Comparison of ENCODE assay signal across 23 cellular contexts in the genomic region with DNA sequence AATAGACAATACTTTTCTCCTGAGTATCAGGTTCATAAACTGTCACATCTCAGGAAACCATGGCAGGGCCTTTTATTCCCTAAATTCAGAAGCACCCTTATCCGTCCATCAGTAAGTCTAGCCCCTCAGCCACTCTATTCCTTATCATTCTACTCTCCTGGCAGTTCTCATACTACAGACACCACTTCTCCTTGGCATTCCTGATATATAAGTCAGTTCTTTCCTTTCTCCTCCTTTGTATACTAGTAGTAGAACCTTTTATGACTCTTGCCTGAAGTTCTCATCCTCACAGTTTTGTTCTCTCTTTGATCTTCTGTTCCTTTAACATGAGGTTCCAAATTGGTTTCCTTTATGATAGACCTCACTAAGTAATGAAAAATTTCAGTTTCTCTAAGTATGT. TPM values are rescaled to one million over a fixed set of nuclear protein-coding genes. Genes with fewer than 3 reads are reported as not detected.
DNase-seq lines count a peak whose midpoint lies in the region; ATAC-seq, FAIRE-seq and TF ChIP-seq lines count a peak whose summit lies in the region.
"Had no signal": no experiment of that assay in that cellular context is flagged by ENCODE, and none has a peak within 500 bp of the region (broad histone marks: within the 10 kb centered on the region; RNA-seq: fewer than 3 reads in every experiment).

No MANE protein-coding gene starts in this region.

- H4K5ac ChIP-seq in IMR-90 (ENCODE audit: low read depth, low read length) = no peak overlapping the region

- in situ Hi-C loops in IMR-90 (cut with MboI; ENCODE audit: low sequenced_read_pairs) = no loop called here

- peaks cover 21% of the 10 kb centered on the region for H3K36me3 Mint-ChIP-seq in activated CD4-positive, alpha-beta T cell treated with anti-CD3 and anti-CD28 coated beads for 36 hours (ENCODE audit: low read depth)
- H3K36me3 Mint-ChIP-seq in osteocyte (ENCODE audit: unreplicated experiment) = peaks cover 49% of the 10 kb centered on the region
- H3K36me3 Mint-ChIP-seq: neural progenitor cell; stimulated activated naive B cell treated with anti-CD40 and anti-IgM and Interleukin-4, amounts not matched to agents 10 μg/mL and 1 μg/mL and 100 μg/mL, for 72 hours had no signal

- peaks cover 7% of the 10 kb centered on the region; the same call in 1 of the 2 replicates for H3K4me1 ChIP-seq in IMR-90 (ENCODE audit: control insufficient read depth, insufficient read depth, low read length)
- H3K4me1 ChIP-seq: BE2C, neural progenitor cell had no signal

- H3K27ac ChIP-seq in IMR-90 (ENCODE audit: insufficient read depth, low read length) (no peak overlapping the region), cingulate gyrus (ENCODE audit: low read depth, low read length) (peak overlapping the region; percentile 77)
- H3K27ac ChIP-seq: adrenal gland, cardiac muscle cell, esophagus squamous epithelium, neural progenitor cell, prostate gland, WERI-Rb-1 had no signal

- TF ChIP-seq CTCF in IMR-90 (conservative IDR thresholded peaks at IDR 0.05; ENCODE audit: low read depth, low read length) (no peak), osteocyte (IDR thresholded peaks at IDR 0.05) (no peak)

- H3K4ac ChIP-seq in IMR-90 (ENCODE audit: low read depth, low read length) = no peak overlapping the region

- no peak for DNase-seq in activated CD4-positive, alpha-beta T cell treated with anti-CD3 and anti-CD28 coated beads for 36 hours
- DNase-seq in activated CD4-positive, alpha-beta T cell treated with anti-CD3 and anti-CD28 coated beads for 1 hour = no peak
- DNase-seq in IMR-90 (peak; percentile 43), osteocyte (ENCODE audit: extremely low spot score, unreplicated experiment) (no peak), NCI-H345 treated with DMSO at 0.1 percent for 48 hours (lab: John Stamatoyannopoulos, UW; ENCODE audit: unreplicated experiment) (no peak), HTR-8/SVneo (ENCODE audit: insufficient read length, low spot score) (no peak)
- DNase-seq: 8988T; adrenal gland; BE2C; esophagus squamous epithelium; left colon; midbrain; NCI-H1417 treated with DMSO at 0.1 percent for 48 hours; NCI-H524; stimulated activated CD4-positive, alpha-beta T cell treated with anti-CD3 and anti-CD28 coated beads, Interleukin-2, amount 100 ng/mL, for 24 hours; stimulated activated naive B cell treated with anti-CD40 and anti-IgM and Interleukin-4, amounts not matched to agents 10 μg/mL and 1 μg/mL and 100 μg/mL, for 72 hours; WERI-Rb-1 had no signal

- intact Hi-C loops in activated CD4-positive, alpha-beta T cell treated with anti-CD3 and anti-CD28 coated beads for 36 hours (cut with DNase I, micrococcal nuclease) = loop anchor here in 1 of 2 experiments (5.0 kb wide), 2 partner anchors 50 to 80 kb away; no protein-coding TSS in a partner anchor
- intact Hi-C loops in IMR-90 (cut with micrococcal nuclease) = no loop called here

- no peak overlapping the region for H3K14ac ChIP-seq in IMR-90 (replicated peaks; ENCODE audit: low read depth, low read length)

- H3K18ac ChIP-seq in IMR-90 (ENCODE audit: low read depth, low read length) = no peak overlapping the region

- no TSS peak for BruUV-seq in IMR-90 (replicated peaks; lab: Mats Ljungman, UMichigan)

- no peak for TF ChIP-seq RAD21 in IMR-90 (IDR thresholded peaks at IDR 0.05; ENCODE audit: low read length)

- H3K27me3 ChIP-seq in IMR-90 (ENCODE audit: control insufficient read depth, insufficient read depth, low read length) = no peaks in the 10 kb centered on the region
- H3K27me3 ChIP-seq: adrenal gland, BE2C, cardiac muscle cell, esophagus squamous epithelium, neural progenitor cell had no signal

- peak overlapping the region; percentile 6 for H3K27ac Mint-ChIP-seq in activated CD4-positive, alpha-beta T cell treated with anti-CD3 and anti-CD28 coated beads for 36 hours
- peak overlapping the region; percentile 69 for H3K27ac Mint-ChIP-seq in osteocyte (ENCODE audit: unreplicated experiment)
- H3K27ac Mint-ChIP-seq: neural progenitor cell; stimulated activated naive B cell treated with anti-CD40 and anti-IgM and Interleukin-4, amounts not matched to agents 10 μg/mL and 1 μg/mL and 100 μg/mL, for 72 hours; type B pancreatic cell had no signal

- no peak overlapping the region for H2BK15ac ChIP-seq in IMR-90 (ENCODE audit: low read depth, low read length)

- no peak overlapping the region for H2BK5ac ChIP-seq in IMR-90 (ENCODE audit: low read depth, low read length, poor library complexity, severe bottlenecking)

- H4K91ac ChIP-seq in IMR-90 (ENCODE audit: insufficient read depth, low read depth, low read length) = no peak overlapping the region

- no peaks in the 10 kb centered on the region for H4K20me1 ChIP-seq in IMR-90 (ENCODE audit: insufficient read depth, low read length)

- no peak overlapping the region for H2AK5ac ChIP-seq in IMR-90 (ENCODE audit: low read depth, low read length)

- no peak for ATAC-seq in activated CD4-positive, alpha-beta T cell treated with anti-CD3 and anti-CD28 coated beads for 36 hours
- ATAC-seq in IMR-90 (ENCODE audit: low read depth) (peak; percentile 48; the same call in 1 of the 2 replicates), HG02970 (IDR thresholded peaks at IDR 0.05; ENCODE audit: low FRiP score, unreplicated experiment) (no peak)
- ATAC-seq: left colon; stimulated activated naive B cell treated with anti-CD40 and anti-IgM and Interleukin-4, amounts not matched to agents 10 μg/mL and 1 μg/mL and 100 μg/mL, for 72 hours had no signal

- no peak overlapping the region for H3K4me2 ChIP-seq in IMR-90 (ENCODE audit: low read depth, low read length)
- H3K4me2 ChIP-seq: neural progenitor cell had no signal

- H3K4me3 Mint-ChIP-seq in activated CD4-positive, alpha-beta T cell treated with anti-CD3 and anti-CD28 coated beads for 36 hours = no peak overlapping the region
- H3K4me3 Mint-ChIP-seq in osteocyte (ENCODE audit: unreplicated experiment) = no peak overlapping the region
- H3K4me3 Mint-ChIP-seq: neural progenitor cell; stimulated activated naive B cell treated with anti-CD40 and anti-IgM and Interleukin-4, amounts not matched to agents 10 μg/mL and 1 μg/mL and 100 μg/mL, for 72 hours; type B pancreatic cell had no signal

- H3K56ac ChIP-seq in IMR-90 (ENCODE audit: extremely low read depth, insufficient read depth, low read length) = no peak overlapping the region

- H3K9me3 Mint-ChIP-seq in activated CD4-positive, alpha-beta T cell treated with anti-CD3 and anti-CD28 coated beads for 36 hours (ENCODE audit: low read depth) = no peaks in the 10 kb centered on the region
- no peaks in the 10 kb centered on the region for H3K9me3 Mint-ChIP-seq in osteocyte (ENCODE audit: unreplicated experiment)
- H3K9me3 Mint-ChIP-seq: stimulated activated naive B cell treated with anti-CD40 and anti-IgM and Interleukin-4, amounts not matched to agents 10 μg/mL and 1 μg/mL and 100 μg/mL, for 72 hours had no signal

- H4K8ac ChIP-seq in IMR-90 (ENCODE audit: low read depth in 2 of 2, low read length in 2 of 2) = no peak overlapping the region

- no peak overlapping the region for H2AK9ac ChIP-seq in IMR-90 (replicated peaks; ENCODE audit: low read depth, low read length, poor library complexity)

- H3K79me1 ChIP-seq in IMR-90 (ENCODE audit: low read depth in 1 of 2, low read length in 2 of 2) = peaks cover 46 to 68% of the 10 kb centered on the region in 2 experiments

- no peak for TF ChIP-seq POLR2A in IMR-90 (IDR thresholded peaks at IDR 0.05; ENCODE audit: low read depth, low read length)

- no peaks in the 10 kb centered on the region for H3K9me3 ChIP-seq in IMR-90 (ENCODE audit: control insufficient read depth, insufficient read depth, low read length)
- H3K9me3 ChIP-seq: adrenal gland, BE2C, esophagus squamous epithelium, prostate gland had no signal

- no peak overlapping the region for H3K4me3 ChIP-seq in IMR-90 (ENCODE audit: insufficient read depth, low read depth, low read length)
- H3K4me3 ChIP-seq: adrenal gland, cardiac muscle cell, esophagus squamous epithelium, neural progenitor cell, prostate gland had no signal

- peaks cover 12% of the 10 kb centered on the region for H3K9me1 ChIP-seq in IMR-90 (ENCODE audit: insufficient read depth, low read length)

- no peaks in the 10 kb centered on the region for H3K36me3 ChIP-seq in IMR-90 (ENCODE audit: control insufficient read depth, insufficient read depth, low read length)
- H3K36me3 ChIP-seq: adrenal gland, BE2C, cardiac muscle cell, neural progenitor cell, prostate gland, WERI-Rb-1 had no signal

- no peak overlapping the region for H2BK20ac ChIP-seq in IMR-90 (ENCODE audit: low read depth, low read length)

- CTCF ChIA-PET in activated CD4-positive, alpha-beta T cell treated with anti-CD3 and anti-CD28 coated beads for 36 hours (lab: Charles Lee) = no interaction called here
- CTCF ChIA-PET in IMR-90 (lab: Yijun Ruan, JAX) = no interaction called here

- H3K4me1 Mint-ChIP-seq in activated CD4-positive, alpha-beta T cell treated with anti-CD3 and anti-CD28 coated beads for 36 hours = peaks cover 62% of the 10 kb centered on the region
- H3K4me1 Mint-ChIP-seq in osteocyte (ENCODE audit: unreplicated experiment) = peaks cover 72% of the 10 kb centered on the region

- H2AFZ ChIP-seq in IMR-90 (replicated peaks; ENCODE audit: low read length, poor library complexity) = no peak overlapping the region
- H2AFZ ChIP-seq: neural progenitor cell had no signal

- no peak for FAIRE-seq in HTR-8/SVneo (lab: Jason Lieb, UNC)

- H3K23ac ChIP-seq in IMR-90 (ENCODE audit: low read depth, low read length) = no peak overlapping the region

- 100% methylated on average over 1 of the region's 1 CpG; no CpG with 5 or more reads in 1 of the 2 experiments for whole genome bisulfite sequencing in IMR-90 (ENCODE audit: extremely low coverage in 2 of 2, insufficient read length in 1 of 2), 2 experiments

- H3K9ac ChIP-seq in IMR-90 (ENCODE audit: low read depth, low read length) = no peak overlapping the region
- H3K9ac ChIP-seq: neural progenitor cell had no signal

- dilution Hi-C loops in IMR-90 (cut with HindIII; ENCODE audit: low sequenced_read_pairs, unreplicated experiment) = no loop called here

- no peaks in the 10 kb centered on the region for H3K27me3 Mint-ChIP-seq in activated CD4-positive, alpha-beta T cell treated with anti-CD3 and anti-CD28 coated beads for 36 hours
- H3K27me3 Mint-ChIP-seq in osteocyte (ENCODE audit: unreplicated experiment) = no peaks in the 10 kb centered on the region
- H3K27me3 Mint-ChIP-seq: stimulated activated naive B cell treated with anti-CD40 and anti-IgM and Interleukin-4, amounts not matched to agents 10 μg/mL and 1 μg/mL and 100 μg/mL, for 72 hours; type B pancreatic cell had no signal

- POLR2A ChIA-PET in activated CD4-positive, alpha-beta T cell treated with anti-CD3 and anti-CD28 coated beads for 36 hours (lab: Charles Lee) = no interaction called here
- POLR2A ChIA-PET in IMR-90 (lab: Charles Lee; ENCODE audit: unreplicated experiment) = no interaction called here

- H2BK120ac ChIP-seq in IMR-90 (ENCODE audit: low read depth, low read length) = no peak overlapping the region

RNA-seq across cellular contexts. Expression of a gene that starts 29.3 kb away (rescaled TPM):
- 10 to 100 TPM in 1 of 2 experiments, 1 to 10 TPM in 1; 9.7 to 13.9 TPM for total RNA-seq in activated CD4-positive, alpha-beta T cell treated with anti-CD3 and anti-CD28 coated beads for 36 hours
- total RNA-seq in IMR-90 (2012; rRNA removed) (15.8 and 20.3 TPM in 2 replicates), osteocyte (78.2 and 93.7 TPM in 2 replicates)
- polyA plus RNA-seq in IMR-90 (2012; rRNA removed) = 13.9 and 15.6 TPM in 2 replicates
- 8.8 and 14.3 TPM in 2 replicates for polyA plus RNA-seq in IMR-90 (2012; cell fraction: cytosol; rRNA removed)
- polyA plus RNA-seq in IMR-90 (2012; cell fraction: nucleus; rRNA removed; ENCODE audit: low replicate concordance) = 8.5 and 26.6 TPM in 2 replicates
